In the genomic region with DNA sequence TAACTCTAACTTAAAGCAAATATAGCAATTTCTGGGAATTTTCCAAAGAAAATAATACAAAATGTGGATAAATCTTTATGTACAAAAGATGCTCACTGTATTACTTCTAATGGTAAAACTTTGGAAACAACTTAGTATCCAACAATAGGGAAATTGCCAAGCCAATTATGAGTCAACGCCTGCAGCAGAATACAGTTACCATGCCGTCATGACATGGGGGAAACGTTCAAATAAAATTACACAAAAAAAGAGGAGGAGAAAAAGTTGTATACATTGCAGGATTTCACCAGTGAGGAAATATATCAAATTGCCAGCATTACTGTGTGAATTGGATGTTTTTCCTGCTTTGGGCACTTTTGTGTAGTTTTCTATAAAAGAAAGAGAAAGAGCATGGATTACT, we compare ENCODE assay signal across 9 cellular contexts.
DNase-seq lines count a peak whose midpoint lies in the region; ATAC-seq, FAIRE-seq and TF ChIP-seq lines count a peak whose summit lies in the region.
"Had no signal": no experiment of that assay in that cellular context is flagged by ENCODE, and none has a peak within 500 bp of the region (broad histone marks: within the 10 kb centered on the region; RNA-seq: fewer than 3 reads in every experiment).

No MANE protein-coding gene starts in this region.

- H3K9me3 Mint-ChIP-seq in T-helper 2 cell treated with Interferon-gamma antibody and Interleukin-4, amounts not matched to agents 5 μg/mL and 100 μg/mL, for 36 hours: no peaks in the 10 kb centered on the region
- H3K9me3 Mint-ChIP-seq in CD8-positive, alpha-beta T cell: no peaks in the 10 kb centered on the region

- H3K4me1 Mint-ChIP-seq in T-helper 2 cell treated with Interferon-gamma antibody and Interleukin-4, amounts not matched to agents 5 μg/mL and 100 μg/mL, for 36 hours (ENCODE audit: low read depth): peaks cover 32% of the 10 kb centered on the region
- peaks cover 28% of the 10 kb centered on the region for H3K4me1 Mint-ChIP-seq in CD8-positive, alpha-beta T cell (ENCODE audit: low read depth)

- H3K27me3 ChIP-seq in skeletal muscle satellite cell (ENCODE audit: control insufficient read depth, insufficient read depth, low read length) (no peaks in the 10 kb centered on the region), vagina (no peaks in the 10 kb centered on the region)
- no peaks in the 10 kb centered on the region for H3K27me3 ChIP-seq in CD8-positive, alpha-beta T cell (ENCODE audit: insufficient read depth, low read length)

- CTCF ChIA-PET in CD8-positive, alpha-beta T cell (lab: Charles Lee): no interaction called here

- intact Hi-C loops in CD8-positive, alpha-beta T cell (cut with DNase I, micrococcal nuclease): no loop called here
- intact Hi-C loops in vagina (cut with DNase I): no loop called here

- peaks cover 58% of the 10 kb centered on the region for H3K27me3 Mint-ChIP-seq in T-helper 2 cell treated with Interferon-gamma antibody and Interleukin-4, amounts not matched to agents 5 μg/mL and 100 μg/mL, for 36 hours (ENCODE audit: low read depth)
- peaks cover 42% of the 10 kb centered on the region for H3K27me3 Mint-ChIP-seq in CD8-positive, alpha-beta T cell (ENCODE audit: low read depth)

- POLR2A ChIA-PET in CD8-positive, alpha-beta T cell (lab: Charles Lee): no interaction called here

- peak overlapping the region; percentile 93 for H3K4me2 ChIP-seq in skeletal muscle satellite cell (ENCODE audit: low read length)

- no peak for DNase-seq in T-helper 2 cell treated with Interferon-gamma antibody and Interleukin-4, amounts not matched to agents 5 μg/mL and 100 μg/mL, for 36 hours (ENCODE audit: low spot score)
- DNase-seq in T-helper 2 cell (no peak), RCC 7860 (ENCODE audit: low spot score) (peak; percentile 38), fibroblast of gingiva (ENCODE audit: low read depth) (peak; percentile 80), vagina (ENCODE audit: extremely low spot score in 2 of 2) (no peak)
- DNase-seq in CD8-positive, alpha-beta T cell: no peak
- DNase-seq: CD4-positive, CD25-positive, alpha-beta regulatory T cell had no signal

- peak; percentile 57 for FAIRE-seq in RCC 7860 (lab: Jason Lieb, UNC)

- TF ChIP-seq CTCF in CD8-positive, alpha-beta T cell (IDR thresholded peaks at IDR 0.05): no peak
- TF ChIP-seq CTCF in vagina (IDR thresholded peaks at IDR 0.05): no peak

- no peak overlapping the region for H3K27ac Mint-ChIP-seq in T-helper 2 cell treated with Interferon-gamma antibody and Interleukin-4, amounts not matched to agents 5 μg/mL and 100 μg/mL, for 36 hours
- H3K27ac Mint-ChIP-seq in CD8-positive, alpha-beta T cell: no peak overlapping the region
- H3K27ac Mint-ChIP-seq: CD4-positive, CD25-positive, alpha-beta regulatory T cell had no signal

- TF ChIP-seq POLR2A in vagina (IDR thresholded peaks at IDR 0.05): no peak

- H3K4me3 ChIP-seq in skeletal muscle satellite cell (ENCODE audit: low read length) (peak overlapping the region; percentile 88), vagina (peak overlapping the region in 1 of 2 donors; percentile 61)
- no peak overlapping the region for H3K4me3 ChIP-seq in CD8-positive, alpha-beta T cell (ENCODE audit: low read depth, low read length)

- ATAC-seq in HG02970 (IDR thresholded peaks at IDR 0.05; ENCODE audit: low FRiP score, unreplicated experiment): no peak
- ATAC-seq in CD8-positive, alpha-beta T cell: no peak

- H3K9me3 ChIP-seq in skeletal muscle satellite cell (replicated peaks; ENCODE audit: low read length) (no peaks in the 10 kb centered on the region), vagina (no peaks in the 10 kb centered on the region)
- H3K9me3 ChIP-seq in CD8-positive, alpha-beta T cell (ENCODE audit: low read length): no peaks in the 10 kb centered on the region

- peak overlapping the region; percentile 13 for H3K4me3 Mint-ChIP-seq in T-helper 2 cell treated with Interferon-gamma antibody and Interleukin-4, amounts not matched to agents 5 μg/mL and 100 μg/mL, for 36 hours
- no peak overlapping the region for H3K4me3 Mint-ChIP-seq in CD8-positive, alpha-beta T cell

- H3K4me1 ChIP-seq in skeletal muscle satellite cell (ENCODE audit: control insufficient read depth, insufficient read depth, low read length): peaks cover 34% of the 10 kb centered on the region
- H3K4me1 ChIP-seq in CD8-positive, alpha-beta T cell (ENCODE audit: insufficient read depth, low read length): peaks cover 14% of the 10 kb centered on the region
- peaks cover 22% of the 10 kb centered on the region for H3K4me1 ChIP-seq in vagina

- H3K36me3 ChIP-seq in skeletal muscle satellite cell (ENCODE audit: insufficient read depth, low read length) (no peaks in the 10 kb centered on the region), vagina (no peaks in the 10 kb centered on the region)
- no peaks in the 10 kb centered on the region for H3K36me3 ChIP-seq in CD8-positive, alpha-beta T cell (ENCODE audit: insufficient read depth, low read length)

- H3K36me3 Mint-ChIP-seq in T-helper 2 cell treated with Interferon-gamma antibody and Interleukin-4, amounts not matched to agents 5 μg/mL and 100 μg/mL, for 36 hours (ENCODE audit: low read depth): no peaks in the 10 kb centered on the region
- no peaks in the 10 kb centered on the region for H3K36me3 Mint-ChIP-seq in CD8-positive, alpha-beta T cell
- H3K36me3 Mint-ChIP-seq: CD4-positive, CD25-positive, alpha-beta regulatory T cell had no signal

- no peak overlapping the region for H3K27ac ChIP-seq in CD8-positive, alpha-beta T cell (ENCODE audit: low read depth, low read length)
- no peak overlapping the region for H3K27ac ChIP-seq in vagina

- H3K9ac ChIP-seq in skeletal muscle satellite cell (ENCODE audit: low read depth, low read length): peak overlapping the region; percentile 87

Comparison
In these comparisons a context has a peak if more than half of its experiments do, and no peak if none do; other contexts are left out.
1. DNase-seq: peak in RCC 7860 (single experiment) and fibroblast of gingiva (single experiment); none in T-helper 2 cell treated with Interferon-gamma antibody and Interleukin-4, amounts not matched to agents 5 μg/mL and 100 μg/mL, for 36 hours (single experiment), T-helper 2 cell (0 of 5), CD8-positive, alpha-beta T cell (0 of 7) and vagina (0 of 2).